Comparison of ENCODE assay signal across 26 cellular contexts in the genomic region with DNA sequence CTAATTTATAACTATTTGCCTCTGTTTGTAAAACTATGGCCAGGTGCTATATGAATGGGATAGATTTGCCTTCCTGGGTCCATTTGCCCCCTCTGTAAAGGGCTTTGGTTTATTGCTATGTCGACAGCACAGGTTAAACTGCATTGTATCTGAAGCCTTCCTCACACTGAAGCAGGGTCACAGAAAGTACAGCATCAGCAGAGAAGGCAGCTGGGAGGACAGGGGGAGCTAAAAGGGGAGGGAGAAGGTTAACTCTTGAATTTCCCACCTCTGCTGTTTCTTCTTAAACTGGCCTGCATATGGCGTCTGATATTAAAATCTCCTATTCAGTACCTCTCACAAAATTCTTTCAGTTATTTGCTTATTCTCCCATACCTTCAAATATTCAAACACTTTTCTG.
"Had no signal": no experiment of that assay in that cellular context is flagged by ENCODE, and none has a peak within 500 bp of the region (broad histone marks: within the 10 kb centered on the region; RNA-seq: fewer than 3 reads in every experiment).

No MANE protein-coding gene starts in this region.

- H3K9me3 ChIP-seq: ascending aorta, gastroesophageal sphincter, lower lobe of right lung, sigmoid colon, thyroid gland, upper lobe of right lung had no signal

- H3K27me3 ChIP-seq: ascending aorta, brain microvascular endothelial cell, gastroesophageal sphincter, sigmoid colon, thyroid gland, upper lobe of right lung had no signal

- H3K9me3 Mint-ChIP-seq: activated naive CD4-positive, alpha-beta T cell treated with anti-CD3 and anti-CD28 coated beads for 36 hours; activated naive CD8-positive, alpha-beta T cell treated with anti-CD3 and anti-CD28 coated beads, Interleukin-2, amount 10 ng/mL, durations not matched to agents 7 days and 5 days; natural killer cell; stimulated activated naive CD8-positive, alpha-beta T cell treated with anti-CD3 and anti-CD28 coated beads, Interleukin-15, amount 100 ng/mL, for 72 hours had no signal

- ATAC-seq: activated CD4-positive, CD25-positive, alpha-beta regulatory T cell treated with anti-CD3 and anti-CD28 coated beads, Interleukin-2, amount 50 U/mL, for 24 hours; gastroesophageal sphincter; left colon; lower lobe of right lung; natural killer cell; stimulated activated memory B cell treated with anti-CD40 and anti-IgM and Interleukin-4, amounts not matched to agents 10 μg/mL and 1 μg/mL and 100 μg/mL, for 72 hours; stimulated activated naive CD8-positive, alpha-beta T cell treated with anti-CD3 and anti-CD28 coated beads, Interleukin-15, amount 100 ng/mL, for 72 hours; upper lobe of right lung had no signal

- H3K27ac ChIP-seq: ascending aorta, brain microvascular endothelial cell, gastroesophageal sphincter, lower lobe of right lung, sigmoid colon, thyroid gland, upper lobe of right lung, WERI-Rb-1 had no signal

- H3K4me3 ChIP-seq: ascending aorta, gastroesophageal sphincter, lower lobe of right lung, sigmoid colon, thyroid gland, upper lobe of right lung had no signal

- H3K4me1 ChIP-seq: ascending aorta, lower lobe of right lung, upper lobe of right lung had no signal

- H3K36me3 ChIP-seq: brain microvascular endothelial cell, lower lobe of right lung, sigmoid colon, thyroid gland, upper lobe of right lung, WERI-Rb-1 had no signal

- H3K36me3 Mint-ChIP-seq: activated naive CD8-positive, alpha-beta T cell treated with anti-CD3 and anti-CD28 coated beads, Interleukin-2, amount 10 ng/mL, durations not matched to agents 7 days and 5 days; natural killer cell; stimulated activated memory B cell treated with anti-CD40 and anti-IgM and Interleukin-4, amounts not matched to agents 10 μg/mL and 1 μg/mL and 100 μg/mL, for 72 hours had no signal

- H3K27ac Mint-ChIP-seq: activated naive CD4-positive, alpha-beta T cell treated with anti-CD3 and anti-CD28 coated beads for 36 hours; activated naive CD8-positive, alpha-beta T cell treated with anti-CD3 and anti-CD28 coated beads, Interleukin-2, amount 10 ng/mL, durations not matched to agents 7 days and 5 days; natural killer cell; stimulated activated memory B cell treated with anti-CD40 and anti-IgM and Interleukin-4, amounts not matched to agents 10 μg/mL and 1 μg/mL and 100 μg/mL, for 72 hours had no signal

- DNase-seq: activated CD4-positive, alpha-beta T cell treated with anti-CD3 and anti-CD28 coated beads for 48 hours; activated CD4-positive, alpha-beta T cell treated with anti-CD3 and anti-CD28 coated beads, Interleukin-2, amount 50 U/mL, for 48 hours; activated CD8-positive, alpha-beta memory T cell treated with anti-CD3 and anti-CD28 coated beads for 24 hours; activated effector memory CD4-positive, alpha-beta T cell treated with Interleukin-2 at 50 U/mL for 16 hours; activated naive CD4-positive, alpha-beta T cell treated with anti-CD3 and anti-CD28 coated beads for 36 hours; activated naive CD8-positive, alpha-beta T cell treated with anti-CD3 and anti-CD28 coated beads, Interleukin-2, amount 10 ng/mL, durations not matched to agents 7 days and 5 days; brain microvascular endothelial cell; central memory CD4-positive, alpha-beta T cell; hippocampal formation; left colon; lower lobe of right lung; mesenchymal stem cell; natural killer cell; sigmoid colon; small intestine; stimulated activated CD4-positive, alpha-beta T cell treated with anti-CD3 and anti-CD28 coated beads, Interleukin-4, amount 100 ng/mL, for 4 hours; stimulated activated CD8-positive, alpha-beta memory T cell treated with anti-CD3 and anti-CD28 coated beads, Interleukin-4, amount 100 ng/mL, for 48 hours; stimulated activated naive CD8-positive, alpha-beta T cell treated with anti-CD3 and anti-CD28 coated beads, Interleukin-15, amount 100 ng/mL, for 72 hours; T-helper 1 cell; thyroid gland; upper lobe of right lung; WERI-Rb-1 had no signal
